ENCODE assay signal across 10 cellular contexts in genomic region chr15:100170280-100170654, GRCh38.
DNase-seq lines count a peak whose midpoint lies in the region; ATAC-seq and TF ChIP-seq lines count a peak whose summit lies in the region.
"Had no signal": no experiment of that assay in that cellular context is flagged by ENCODE, and none has a peak within 500 bp of the region (broad histone marks: within the 10 kb centered on the region; RNA-seq: fewer than 3 reads in every experiment).

No MANE protein-coding gene starts in this region.

- TF ChIP-seq EP300 in stomach (IDR thresholded peaks at IDR 0.05), result no peak

- no peak overlapping the region for H3K4ac ChIP-seq in mesendoderm (ENCODE audit: low read depth, low read length)

- H3K4me3 ChIP-seq in GM12864 (ENCODE audit: low read depth, low read length) (no peak overlapping the region), dorsolateral prefrontal cortex (no peak overlapping the region), mesendoderm (ENCODE audit: low read length) (no peak overlapping the region), stomach (no peak overlapping the region)

- H2BK15ac ChIP-seq in mesendoderm (replicated peaks; ENCODE audit: low read depth), result no peak overlapping the region

- no peak overlapping the region for H3K18ac ChIP-seq in mesendoderm (ENCODE audit: low read length)

- intact Hi-C loops in activated T-helper 1 cell treated with anti-CD3 and anti-CD28 coated beads, Interleukin-12 subunit alpha, Interleukin-12 subunit beta, Interleukin-2, Interleukin-4 antibody, amounts not matched to agents 30 ng/mL and 10 ng/mL and 1 ng/mL, durations not matched to agents 14 hours and 24 hours and 36 hours (cut with micrococcal nuclease), result loop anchor here (1.0 to 5.0 kb wide), 5 partner anchors 59 to 1523 kb away; partner anchors contain the start of gene IGF1R
- intact Hi-C loops in dorsolateral prefrontal cortex (cut with DNase I) (no loop called here), left cardiac atrium (cut with DNase I) (no loop called here), stomach (cut with DNase I; ENCODE audit: low total_unique reads) (no loop called here)

- no peaks in the 10 kb centered on the region for H3K79me2 ChIP-seq in mesendoderm (ENCODE audit: control insufficient read depth, insufficient read depth, low read length)

- H3K27ac ChIP-seq in dorsolateral prefrontal cortex, result peak overlapping the region in 10 of 59 donors; percentile 0 to 40 (median 22)
- no peak overlapping the region for H3K27ac ChIP-seq in mesendoderm (ENCODE audit: low read depth, low read length)
- H3K27ac ChIP-seq in stomach, result peak overlapping the region in 2 of 5 donors; percentile 27 to 32

- no peak for TF ChIP-seq POLR2A in stomach (IDR thresholded peaks at IDR 0.05)

- no peak overlapping the region for H2BK5ac ChIP-seq in mesendoderm (ENCODE audit: low read length)

- H3K4me1 Mint-ChIP-seq in activated T-helper 1 cell treated with anti-CD3 and anti-CD28 coated beads, Interleukin-12 subunit alpha, Interleukin-12 subunit beta, Interleukin-2, Interleukin-4 antibody, amounts not matched to agents 30 ng/mL and 10 ng/mL and 1 ng/mL, durations not matched to agents 14 hours and 24 hours and 36 hours (ENCODE audit: low read depth), result peaks cover 15% of the 10 kb centered on the region

- H3K4me2 ChIP-seq in mesendoderm (ENCODE audit: low read length), result no peak overlapping the region

- peaks cover 1% of the 10 kb centered on the region for H3K27me3 Mint-ChIP-seq in activated T-helper 1 cell treated with anti-CD3 and anti-CD28 coated beads, Interleukin-12 subunit alpha, Interleukin-12 subunit beta, Interleukin-2, Interleukin-4 antibody, amounts not matched to agents 30 ng/mL and 10 ng/mL and 1 ng/mL, durations not matched to agents 14 hours and 24 hours and 36 hours (ENCODE audit: insufficient read depth)

- no peak overlapping the region for H3K56ac ChIP-seq in mesendoderm (ENCODE audit: low read length)

- no CpG with 5 or more reads among the region's 6 CpGs for WGBS in mesendoderm (ENCODE audit: extremely low coverage, insufficient coverage, low lambda C conversion rate)
- WGBS in stomach, 5 donors, result 69 to 86% (median 77%) methylated on average over 6 of the region's 6 CpGs

- ATAC-seq in GM19351 (IDR thresholded peaks at IDR 0.05; ENCODE audit: unreplicated experiment) (peak; percentile 89), HG02981 (IDR thresholded peaks at IDR 0.05; ENCODE audit: unreplicated experiment) (peak; percentile 92), left cardiac atrium (no peak)

- no peak overlapping the region for H4K5ac ChIP-seq in mesendoderm (ENCODE audit: low read length)

- H3K4me1 ChIP-seq in mesendoderm (ENCODE audit: control insufficient read depth, low read depth, low read length) (no peaks in the 10 kb centered on the region), stomach (peaks cover 0 to 36% (median 9%) of the 10 kb centered on the region in 4 donors)

- H3K36me3 ChIP-seq in mesendoderm (ENCODE audit: control insufficient read depth, insufficient read depth, low read length) (no peaks in the 10 kb centered on the region), stomach (no peaks in the 10 kb centered on the region)

- peak overlapping the region; percentile 83 for H3K27ac Mint-ChIP-seq in activated T-helper 1 cell treated with anti-CD3 and anti-CD28 coated beads, Interleukin-12 subunit alpha, Interleukin-12 subunit beta, Interleukin-2, Interleukin-4 antibody, amounts not matched to agents 30 ng/mL and 10 ng/mL and 1 ng/mL, durations not matched to agents 14 hours and 24 hours and 36 hours
- H3K27ac Mint-ChIP-seq: nephron progenitor cell had no signal

- peaks cover 7 to 40% (median 27%) of the 10 kb centered on the region in 4 donors for H3K9me3 ChIP-seq in stomach

- H2BK120ac ChIP-seq in mesendoderm (ENCODE audit: low read depth, low read length), result no peak overlapping the region

- H2AK5ac ChIP-seq in mesendoderm (ENCODE audit: low read length), result no peak overlapping the region

- no peak overlapping the region for H4K8ac ChIP-seq in mesendoderm (ENCODE audit: low read depth, low read length)

- H3K9me3 Mint-ChIP-seq in activated T-helper 1 cell treated with anti-CD3 and anti-CD28 coated beads, Interleukin-12 subunit alpha, Interleukin-12 subunit beta, Interleukin-2, Interleukin-4 antibody, amounts not matched to agents 30 ng/mL and 10 ng/mL and 1 ng/mL, durations not matched to agents 14 hours and 24 hours and 36 hours, result peaks cover 15% of the 10 kb centered on the region

- no peaks in the 10 kb centered on the region for H3K27me3 ChIP-seq in dorsolateral prefrontal cortex
- no peaks in the 10 kb centered on the region for H3K27me3 ChIP-seq in mesendoderm (ENCODE audit: insufficient read depth, low read length, poor library complexity)
- H3K27me3 ChIP-seq in stomach, result no peaks in the 10 kb centered on the region

- no peaks in the 10 kb centered on the region for H3K79me1 ChIP-seq in mesendoderm (ENCODE audit: low read length)

- no peak overlapping the region for H3K4me3 Mint-ChIP-seq in activated T-helper 1 cell treated with anti-CD3 and anti-CD28 coated beads, Interleukin-12 subunit alpha, Interleukin-12 subunit beta, Interleukin-2, Interleukin-4 antibody, amounts not matched to agents 30 ng/mL and 10 ng/mL and 1 ng/mL, durations not matched to agents 14 hours and 24 hours and 36 hours
- H3K4me3 Mint-ChIP-seq: nephron progenitor cell had no signal

- DNase-seq in GM12864 (ENCODE audit: low read depth), result peak; percentile 73
- DNase-seq in activated T-helper 1 cell treated with anti-CD3 and anti-CD28 coated beads, Interleukin-12 subunit alpha, Interleukin-12 subunit beta, Interleukin-2, Interleukin-4 antibody, amounts not matched to agents 30 ng/mL and 10 ng/mL and 1 ng/mL, durations not matched to agents 14 hours and 24 hours and 36 hours (ENCODE audit: low spot score), result peak; percentile 43
- DNase-seq in dorsolateral prefrontal cortex, result no peak
- no peak for DNase-seq in mesendoderm
- DNase-seq in left cardiac atrium, result no peak
- DNase-seq in stomach, result no peak
- DNase-seq: C1 segment of cervical spinal cord, nephron progenitor cell had no signal

- peaks cover 4% of the 10 kb centered on the region for H3K36me3 Mint-ChIP-seq in activated T-helper 1 cell treated with anti-CD3 and anti-CD28 coated beads, Interleukin-12 subunit alpha, Interleukin-12 subunit beta, Interleukin-2, Interleukin-4 antibody, amounts not matched to agents 30 ng/mL and 10 ng/mL and 1 ng/mL, durations not matched to agents 14 hours and 24 hours and 36 hours (ENCODE audit: low read depth)

- no peak overlapping the region for H3K23ac ChIP-seq in mesendoderm (ENCODE audit: low read length)

- no peak for TF ChIP-seq CTCF in GM12864 (IDR thresholded peaks at IDR 0.05; ENCODE audit: low read depth, low read length, missing control alignments)
- no peak for TF ChIP-seq CTCF in dorsolateral prefrontal cortex (IDR thresholded peaks at IDR 0.05 in 54 of 56, conservative IDR thresholded peaks at IDR 0.05 in 2 of 56; ENCODE audit: low read depth in 1 of 56, partially characterized antibody in 56 of 56)
- no peak for TF ChIP-seq CTCF in stomach (IDR thresholded peaks at IDR 0.05)

- no peak overlapping the region for H3K9ac ChIP-seq in mesendoderm (ENCODE audit: low read length)

Comparison
In these comparisons a context has a peak if more than half of its experiments do, and no peak if none do; other contexts are left out.
1. DNase-seq: peak in GM12864 (single experiment) and activated T-helper 1 cell treated with anti-CD3 and anti-CD28 coated beads, Interleukin-12 subunit alpha, Interleukin-12 subunit beta, Interleukin-2, Interleukin-4 antibody, amounts not matched to agents 30 ng/mL and 10 ng/mL and 1 ng/mL, durations not matched to agents 14 hours and 24 hours and 36 hours (single experiment); none in dorsolateral prefrontal cortex (0 of 10), mesendoderm (single experiment), left cardiac atrium (single experiment) and stomach (single experiment).
2. ATAC-seq: peak in GM19351 (single experiment) and HG02981 (single experiment); none in left cardiac atrium (0 of 2).